8 cellular contexts compared by ENCODE assay signal in genomic region chr1:9687120-9687875, GRCh38. TPM values are rescaled to one million over a fixed set of nuclear protein-coding genes. Genes with fewer than 3 reads are reported as not detected.
DNase-seq lines count a peak whose midpoint lies in the region; TF ChIP-seq lines count a peak whose summit lies in the region.

No MANE protein-coding gene starts in this region.

- H3K4me3 Mint-ChIP-seq in HFFc6 (peak overlapping the region; percentile 85), neural progenitor cell (peak overlapping the region; percentile 84)

- peak overlapping the region; percentile 76 for H3K9ac ChIP-seq in NT2/D1 (ENCODE audit: insufficient read length, low read depth)
- no peak overlapping the region for H3K9ac ChIP-seq in fibroblast of lung (ENCODE audit: insufficient read depth, low read length)
- H3K9ac ChIP-seq in neural progenitor cell, result no peak overlapping the region

- H3F3A ChIP-seq in DOHH2 (ENCODE audit: control insufficient read depth, insufficient read depth) (peaks cover 20% of the 10 kb centered on the region), neural progenitor cell (ENCODE audit: low read depth) (peaks cover 45% of the 10 kb centered on the region)

- peak; percentile 54 for DNase-seq in HFFc6
- DNase-seq in NT2/D1 (ENCODE audit: low read depth, low spot score), result no peak
- DNase-seq in activated T-cell treated with anti-CD3 and anti-CD28 coated beads for 48 hours (ENCODE audit: low read depth), result peak; percentile 66
- peak; percentile 31 to 87 for DNase-seq in fibroblast of lung (ENCODE audit: low read depth in 2 of 2)
- peak; percentile 89 for DNase-seq in neural progenitor cell (ENCODE audit: low spot score)
- DNase-seq in midbrain (lab: John Stamatoyannopoulos, UW), result no peak

- H3K27me3 Mint-ChIP-seq in HFFc6 (ENCODE audit: insufficient read depth) (peaks cover 3% of the 10 kb centered on the region; the same call in 1 of the 2 replicates), neural progenitor cell (ENCODE audit: insufficient read depth, low read depth) (peaks cover 29% of the 10 kb centered on the region)

- no peaks in the 10 kb centered on the region for H3K9me3 Mint-ChIP-seq in HFFc6
- H3K9me3 Mint-ChIP-seq in neural progenitor cell, result no peaks in the 10 kb centered on the region

- WGBS in thymus, result 4% methylated on average over 42 of the region's 42 CpGs

- 0 out of 2 replicates have a peak, but pooled peaks cover 4% of the 10 kb centered on the region for H3K27me3 ChIP-seq in DOHH2 (ENCODE audit: control insufficient read depth, low read length)
- H3K27me3 ChIP-seq in NT2/D1 (ENCODE audit: insufficient read depth, insufficient read length), result peaks cover 17% of the 10 kb centered on the region
- no peaks in the 10 kb centered on the region for H3K27me3 ChIP-seq in fibroblast of lung (ENCODE audit: control insufficient read depth, insufficient read depth, low read length)
- H3K27me3 ChIP-seq in neural progenitor cell, result peaks cover 56% of the 10 kb centered on the region
- no peaks in the 10 kb centered on the region for H3K27me3 ChIP-seq in thymus (ENCODE audit: control insufficient read depth, insufficient read depth)

- H3K4me1 ChIP-seq in DOHH2 (ENCODE audit: control insufficient read depth, low read length) (peaks cover 45% of the 10 kb centered on the region), NT2/D1 (ENCODE audit: insufficient read depth, insufficient read length) (no peaks in the 10 kb centered on the region), fibroblast of lung (ENCODE audit: control insufficient read depth, extremely low read depth, insufficient read depth, low read length) (peaks cover 12% of the 10 kb centered on the region), neural progenitor cell (peaks cover 19% of the 10 kb centered on the region), thymus (ENCODE audit: control insufficient read depth, insufficient read depth, low read length) (peaks cover 31% of the 10 kb centered on the region)

- no peaks in the 10 kb centered on the region for H3K36me3 Mint-ChIP-seq in HFFc6 (ENCODE audit: low read depth)
- H3K36me3 Mint-ChIP-seq in neural progenitor cell, result no peaks in the 10 kb centered on the region

- H3K9me2 ChIP-seq in DOHH2 (replicated peaks; ENCODE audit: control insufficient read depth, low read length), result no peaks in the 10 kb centered on the region

- H3K27ac Mint-ChIP-seq in HFFc6 (peak overlapping the region; percentile 70), neural progenitor cell (no peak overlapping the region)

- H3K79me2 ChIP-seq in DOHH2 (ENCODE audit: control insufficient read depth, low read length) (peaks cover 58% of the 10 kb centered on the region), fibroblast of lung (ENCODE audit: control insufficient read depth, insufficient read depth, low read length) (no peaks in the 10 kb centered on the region), neural progenitor cell (ENCODE audit: low read depth) (no peaks in the 10 kb centered on the region)

- H3K4me1 Mint-ChIP-seq in HFFc6 (ENCODE audit: low read depth), result peaks cover 45% of the 10 kb centered on the region
- H3K4me1 Mint-ChIP-seq in neural progenitor cell, result peaks cover 22% of the 10 kb centered on the region

- H3K4me3 ChIP-seq in DOHH2 (ENCODE audit: low read length) (peak overlapping the region; percentile 77), NT2/D1 (ENCODE audit: insufficient read length, low read depth) (peak overlapping the region; percentile 57), fibroblast of lung (replicated peaks in 1 of 4; ENCODE audit: control extremely low read depth in 1 of 4, insufficient read depth in 1 of 4, low read depth in 3 of 4, low read length in 4 of 4) (peak overlapping the region; percentile 31 to 56 (median 45)), neural progenitor cell (peak overlapping the region; percentile 74), thymus (ENCODE audit: low read length) (peak overlapping the region; percentile 63)

- H3K4me2 ChIP-seq in DOHH2 (ENCODE audit: low read length), result peak overlapping the region; percentile 81
- peak overlapping the region; percentile 79 for H3K4me2 ChIP-seq in fibroblast of lung (ENCODE audit: extremely low read depth, insufficient read depth, low read length)
- H3K4me2 ChIP-seq in neural progenitor cell, result peak overlapping the region; percentile 87

- H3K36me3 ChIP-seq in DOHH2 (ENCODE audit: control insufficient read depth, low read length) (peaks cover 8% of the 10 kb centered on the region; the same call in 1 of the 2 replicates), NT2/D1 (ENCODE audit: insufficient read depth, insufficient read length, low read length) (no peaks in the 10 kb centered on the region), fibroblast of lung (ENCODE audit: control insufficient read depth, insufficient read depth, low read length) (no peaks in the 10 kb centered on the region), neural progenitor cell (no peaks in the 10 kb centered on the region), thymus (ENCODE audit: control insufficient read depth, insufficient read depth) (no peaks in the 10 kb centered on the region)

- TF ChIP-seq CTCF in DOHH2 (IDR thresholded peaks at IDR 0.05; ENCODE audit: low read depth, low read length, poor library complexity, severe bottlenecking) (peak; percentile 34), HFFc6 (IDR thresholded peaks at IDR 0.05) (no peak), fibroblast of lung (conservative IDR thresholded peaks at IDR 0.05 in 1 of 2, IDR thresholded peaks at IDR 0.05 in 1 of 2; ENCODE audit: low read depth in 1 of 2, low read length in 2 of 2) (peak in 1 of 2 donors; percentile 17), neural progenitor cell (IDR thresholded peaks at IDR 0.05) (peak; percentile 20)

- no peaks in the 10 kb centered on the region for H3K9me3 ChIP-seq in DOHH2 (ENCODE audit: control insufficient read depth, insufficient read depth, low read length)
- H3K9me3 ChIP-seq in NT2/D1 (ENCODE audit: insufficient read depth, low read length), result no peaks in the 10 kb centered on the region
- H3K9me3 ChIP-seq in fibroblast of lung (ENCODE audit: control insufficient read depth, insufficient read depth, low read depth, low read length), result no peaks in the 10 kb centered on the region
- H3K9me3 ChIP-seq in neural progenitor cell (ENCODE audit: low read depth), result no peaks in the 10 kb centered on the region
- no peaks in the 10 kb centered on the region for H3K9me3 ChIP-seq in thymus (ENCODE audit: control insufficient read depth)

- H4K20me1 ChIP-seq in DOHH2 (ENCODE audit: control insufficient read depth, insufficient read depth, low read depth, low read length), result peaks cover 19% of the 10 kb centered on the region
- H4K20me1 ChIP-seq in fibroblast of lung (ENCODE audit: control insufficient read depth, extremely low read depth, insufficient read depth, low read length), result no peaks in the 10 kb centered on the region
- H4K20me1 ChIP-seq in neural progenitor cell (ENCODE audit: low read depth), result peaks cover 22% of the 10 kb centered on the region

- H3K27ac ChIP-seq in DOHH2 (ENCODE audit: low read depth, low read length) (peak overlapping the region; percentile 29; the same call in 1 of the 2 replicates), fibroblast of lung (ENCODE audit: insufficient read depth, low read length) (no peak overlapping the region), neural progenitor cell (no peak overlapping the region), thymus (ENCODE audit: low read depth) (peak overlapping the region; percentile 66)

- H2AFZ ChIP-seq in fibroblast of lung (ENCODE audit: low read length) (peak overlapping the region; percentile 76), neural progenitor cell (replicated peaks) (peak overlapping the region; percentile 97)

RNA-seq across cellular contexts. Expression of gene PIK3CD, which starts 35.8 kb away (rescaled TPM):
- total RNA-seq in HFFc6 (2021; fragmentation: NEBNext Ultra II Directional; extraction: Animal tissue kit (Norgen Biotek cat#: 25700)), result 10 to 100 TPM in 2 of 6 experiments, 1 to 10 TPM in 4; 7.3 to 14.6 (median 9.2) TPM
- total RNA-seq in fibroblast of lung, result 4.6 and 6.4 TPM in 2 replicates
- polyA plus RNA-seq in fibroblast of lung, result 2.8 TPM in 2 replicates
- polyA plus RNA-seq in fibroblast of lung (2012), result 3.5 and 4.1 TPM in 2 replicates
- 6.2 and 10.6 TPM in 2 replicates for polyA minus RNA-seq in fibroblast of lung (ENCODE audit: low replicate concordance)
- total RNA-seq in neural progenitor cell (ENCODE audit: low replicate concordance), result 5.0 and 8.8 TPM in 2 replicates
- 30.4 TPM for polyA plus RNA-seq in thymus

Comparison
In these comparisons a context has a peak if more than half of its experiments do, and no peak if none do; other contexts are left out.
1. H3K27ac ChIP-seq: peak in DOHH2 (single experiment) and thymus (single experiment); none in fibroblast of lung (single experiment) and neural progenitor cell (single experiment).
2. DNase-seq: peak in HFFc6 (single experiment), activated T-cell treated with anti-CD3 and anti-CD28 coated beads for 48 hours (single experiment), fibroblast of lung (2 of 2) and neural progenitor cell (single experiment); none in NT2/D1 (single experiment) and midbrain (single experiment).
3. Peak in every context shown above with its lines, with median percentiles within 50 percentile points of each other: H3K4me2 ChIP-seq and H3K4me3 ChIP-seq.